8 cellular contexts compared by ENCODE assay signal in genomic region chr14:105473677-105474477, GRCh38. TPM values are rescaled to one million over a fixed set of nuclear protein-coding genes. Genes with fewer than 3 reads are reported as not detected.
A peak's percentile ranks its signal among the peaks of the same experiment; 100 is the strongest.
DNase-seq lines count a peak whose midpoint lies in the region; ATAC-seq and TF ChIP-seq lines count a peak whose summit lies in the region.

No MANE protein-coding gene starts in this region.

- peaks cover 5% of the 10 kb centered on the region for H3K4me1 ChIP-seq in Loucy (ENCODE audit: insufficient read depth, low read length, poor library complexity, severe bottlenecking)

- no peak overlapping the region for H3K9ac ChIP-seq in Loucy (ENCODE audit: low read depth, low read length, poor library complexity, severe bottlenecking)
- no peak overlapping the region for H3K9ac ChIP-seq in SK-N-MC (ENCODE audit: insufficient read length)

- H3K36me3 ChIP-seq in Loucy (ENCODE audit: insufficient read depth, low read length) (no peaks in the 10 kb centered on the region), SK-N-MC (ENCODE audit: insufficient read depth, low read length) (peaks cover 13% of the 10 kb centered on the region)

- H3K9me3 Mint-ChIP-seq in activated naive CD8-positive, alpha-beta T cell treated with anti-CD3 and anti-CD28 coated beads, Interleukin-2, amount 50 U/mL, for 24 hours, result no peaks in the 10 kb centered on the region
- peaks cover 3% of the 10 kb centered on the region for H3K9me3 Mint-ChIP-seq in glutamatergic neuron (ENCODE audit: unreplicated experiment)

- H3K9me3 ChIP-seq in Loucy (ENCODE audit: insufficient read depth, low read depth, low read length) (no peaks in the 10 kb centered on the region), SK-N-MC (ENCODE audit: low read depth, low read length) (no peaks in the 10 kb centered on the region)

- ATAC-seq in activated naive CD8-positive, alpha-beta T cell treated with anti-CD3 and anti-CD28 coated beads, Interleukin-2, amount 50 U/mL, for 24 hours, result peak; percentile 37
- ATAC-seq in HG03280 (IDR thresholded peaks at IDR 0.05; ENCODE audit: unreplicated experiment), result no peak

- H2AFZ ChIP-seq in Loucy (ENCODE audit: low read length), result no peak overlapping the region

- no peak overlapping the region for H3K4me3 Mint-ChIP-seq in activated naive CD8-positive, alpha-beta T cell treated with anti-CD3 and anti-CD28 coated beads, Interleukin-2, amount 50 U/mL, for 24 hours
- H3K4me3 Mint-ChIP-seq in glutamatergic neuron (ENCODE audit: unreplicated experiment), result no peak overlapping the region

- DNase-seq in DMS114 treated with DMSO at 0.1 percent for 48 hours (lab: John Stamatoyannopoulos, UW; ENCODE audit: unreplicated experiment) (peak; percentile 34), SK-N-MC (ENCODE audit: low read depth, low spot score) (peak; percentile 78), glutamatergic neuron (peak; percentile 91), occipital lobe (lab: John Stamatoyannopoulos, UW) (peak; percentile 35), NK-92 (lab: John Stamatoyannopoulos, UW; ENCODE audit: unreplicated experiment) (no peak)
- peak; percentile 47 for DNase-seq in activated naive CD8-positive, alpha-beta T cell treated with anti-CD3 and anti-CD28 coated beads, Interleukin-2, amount 50 U/mL, for 24 hours

- no peaks in the 10 kb centered on the region for H3K79me2 ChIP-seq in Loucy (ENCODE audit: insufficient read depth, low read length)

- H3K4me2 ChIP-seq in Loucy (ENCODE audit: low read depth, low read length, poor library complexity, severe bottlenecking), result peak overlapping the region; percentile 71

- H3K4me3 ChIP-seq in Loucy (ENCODE audit: low read length, poor library complexity, severe bottlenecking) (peak overlapping the region; percentile 66), SK-N-MC (peak overlapping the region; percentile 72)

- no peak overlapping the region for H3K27ac Mint-ChIP-seq in activated naive CD8-positive, alpha-beta T cell treated with anti-CD3 and anti-CD28 coated beads, Interleukin-2, amount 50 U/mL, for 24 hours
- H3K27ac Mint-ChIP-seq in glutamatergic neuron (ENCODE audit: unreplicated experiment), result no peak overlapping the region

- peaks cover 14% of the 10 kb centered on the region for H3K27me3 Mint-ChIP-seq in activated naive CD8-positive, alpha-beta T cell treated with anti-CD3 and anti-CD28 coated beads, Interleukin-2, amount 50 U/mL, for 24 hours
- peaks cover 5% of the 10 kb centered on the region for H3K27me3 Mint-ChIP-seq in glutamatergic neuron (ENCODE audit: unreplicated experiment)

- peaks cover 2% of the 10 kb centered on the region for H3K36me3 Mint-ChIP-seq in activated naive CD8-positive, alpha-beta T cell treated with anti-CD3 and anti-CD28 coated beads, Interleukin-2, amount 50 U/mL, for 24 hours (ENCODE audit: low read depth)
- H3K36me3 Mint-ChIP-seq in glutamatergic neuron (ENCODE audit: unreplicated experiment), result no peaks in the 10 kb centered on the region

- H4K20me1 ChIP-seq in Loucy (ENCODE audit: insufficient read depth, low read length, poor library complexity, severe bottlenecking), result no peaks in the 10 kb centered on the region

- H3K9me2 ChIP-seq in Loucy (replicated peaks; ENCODE audit: low read depth, low read length), result no peaks in the 10 kb centered on the region

- H3K4me1 Mint-ChIP-seq in activated naive CD8-positive, alpha-beta T cell treated with anti-CD3 and anti-CD28 coated beads, Interleukin-2, amount 50 U/mL, for 24 hours, result peaks cover 9% of the 10 kb centered on the region
- no peaks in the 10 kb centered on the region for H3K4me1 Mint-ChIP-seq in glutamatergic neuron (ENCODE audit: low read depth, unreplicated experiment)

- peak overlapping the region; percentile 92 for H3K27ac ChIP-seq in SK-N-MC

- TF ChIP-seq CTCF in Loucy (conservative IDR thresholded peaks at IDR 0.05; ENCODE audit: low read length) (no peak), glutamatergic neuron (IDR thresholded peaks at IDR 0.05; ENCODE audit: partially characterized antibody, unreplicated experiment) (no peak)

- no peaks in the 10 kb centered on the region for H3F3A ChIP-seq in Loucy (ENCODE audit: low read depth)

- no peaks in the 10 kb centered on the region for H3K27me3 ChIP-seq in Loucy (ENCODE audit: insufficient read depth, low read length, poor library complexity, severe bottlenecking)

RNA-seq across cellular contexts. Expression of gene CRIP2, which starts 0.7 kb away (rescaled TPM):
- total RNA-seq in glutamatergic neuron (ENCODE audit: unreplicated experiment), result 78.5 TPM
- total RNA-seq in occipital lobe, result 70.2 TPM

RNA-seq across cellular contexts. Expression of gene CRIP1, which starts 12.8 kb away (rescaled TPM):
- total RNA-seq in glutamatergic neuron (ENCODE audit: unreplicated experiment), result 49.3 TPM
- 0.94 TPM for total RNA-seq in occipital lobe

RNA-seq across cellular contexts. Expression of gene TEDC1, which starts 17.2 kb away (rescaled TPM):
- 13.8 TPM for total RNA-seq in glutamatergic neuron (ENCODE audit: unreplicated experiment)
- total RNA-seq in occipital lobe, result 5.6 TPM

RNA-seq across cellular contexts. Expression of gene TMEM121, which starts 52.5 kb away (rescaled TPM):
- total RNA-seq in glutamatergic neuron (ENCODE audit: unreplicated experiment), result 2.7 TPM
- total RNA-seq in occipital lobe, result 23.1 TPM

RNA-seq across cellular contexts. Expression of gene MTA1, which starts 54.2 kb away (rescaled TPM):
- 261 TPM for total RNA-seq in glutamatergic neuron (ENCODE audit: unreplicated experiment)
- total RNA-seq in occipital lobe, result 37.0 TPM

Comparison
In these comparisons a context has a peak if more than half of its experiments do, and no peak if none do; other contexts are left out.
1. RNA of gene CRIP1, which starts 12.8 kb away (total RNA-seq): 49.3 TPM in glutamatergic neuron (single experiment); 0.94 TPM in occipital lobe (single experiment); every median in the first group is over 10 times any median in the second.